ENCODE assay signal across 10 cellular contexts in genomic region chr17:35314415-35315216, GRCh38. TPM values are rescaled to one million over a fixed set of nuclear protein-coding genes. Genes with fewer than 3 reads are reported as not detected.
DNase-seq lines count a peak whose midpoint lies in the region; ATAC-seq lines count a peak whose summit lies in the region.
"Had no signal": no experiment of that assay in that cellular context is flagged by ENCODE, and none has a peak within 500 bp of the region (broad histone marks: within the 10 kb centered on the region; RNA-seq: fewer than 3 reads in every experiment).

No MANE protein-coding gene starts in this region.

- POLR2A ChIA-PET in activated CD8-positive, alpha-beta T cell treated with anti-CD3 and anti-CD28 coated beads, Interleukin-2, amount 10 ng/mL, durations not matched to agents 7 days and 5 days (lab: Charles Lee) = interaction anchor here (1.2 to 2.7 kb wide), 3 partner anchors 59 to 223 kb away, joined by 3 to 31 read pairs (median 8); partner anchors contain the start of genes SLFN11, SLFN12L and SLFN5

- H3K9me3 Mint-ChIP-seq in activated CD4-positive, alpha-beta T cell treated with anti-CD3 and anti-CD28 coated beads, Interleukin-2, amount 10 ng/mL, durations not matched to agents 24 days and 14 days = peaks cover 5% of the 10 kb centered on the region
- peaks cover 4% of the 10 kb centered on the region for H3K9me3 Mint-ChIP-seq in activated CD8-positive, alpha-beta T cell treated with anti-CD3 and anti-CD28 coated beads, Interleukin-2, amount 10 ng/mL, durations not matched to agents 7 days and 5 days (ENCODE audit: insufficient read depth)
- no peaks in the 10 kb centered on the region for H3K9me3 Mint-ChIP-seq in immature natural killer cell
- peaks cover 1 to 4% of the 10 kb centered on the region in 2 donors for H3K9me3 Mint-ChIP-seq in stimulated activated naive CD8-positive, alpha-beta T cell treated with anti-CD3 and anti-CD28 coated beads, Interleukin-15, amount 100 ng/mL, for 72 hours

- no peak for ATAC-seq in activated CD8-positive, alpha-beta T cell treated with anti-CD3 and anti-CD28 coated beads, Interleukin-2, amount 10 ng/mL, durations not matched to agents 7 days and 5 days
- ATAC-seq in stimulated activated naive CD8-positive, alpha-beta T cell treated with anti-CD3 and anti-CD28 coated beads, Interleukin-15, amount 100 ng/mL, for 72 hours = no peak
- no peak for ATAC-seq in GM18520 (IDR thresholded peaks at IDR 0.05; ENCODE audit: unreplicated experiment)
- ATAC-seq in HG03354 (IDR thresholded peaks at IDR 0.05; ENCODE audit: poor library complexity, severe bottlenecking, unreplicated experiment) = no peak

- intact Hi-C loops in activated CD4-positive, alpha-beta T cell treated with anti-CD3 and anti-CD28 coated beads, Interleukin-2, amount 10 ng/mL, durations not matched to agents 24 days and 14 days (cut with micrococcal nuclease) = loop anchor here (5.0 kb wide), 1 partner anchor 142 kb away; no protein-coding TSS in a partner anchor

- CTCF ChIA-PET in activated CD8-positive, alpha-beta T cell treated with anti-CD3 and anti-CD28 coated beads, Interleukin-2, amount 10 ng/mL, durations not matched to agents 7 days and 5 days (lab: Charles Lee) = interaction anchor here (1.6 to 5.1 kb wide), 7 partner anchors 16 to 224 kb away, joined by 5 to 96 read pairs (median 19); partner anchors contain the start of genes SLFN11 and SLFN12L

- peaks cover 39% of the 10 kb centered on the region for H3K4me1 Mint-ChIP-seq in activated CD4-positive, alpha-beta T cell treated with anti-CD3 and anti-CD28 coated beads, Interleukin-2, amount 10 ng/mL, durations not matched to agents 24 days and 14 days
- peaks cover 27% of the 10 kb centered on the region for H3K4me1 Mint-ChIP-seq in activated CD8-positive, alpha-beta T cell treated with anti-CD3 and anti-CD28 coated beads, Interleukin-2, amount 10 ng/mL, durations not matched to agents 7 days and 5 days (ENCODE audit: low read depth)
- peaks cover 49 to 70% of the 10 kb centered on the region in 2 donors for H3K4me1 Mint-ChIP-seq in immature natural killer cell
- peaks cover 40% of the 10 kb centered on the region for H3K4me1 Mint-ChIP-seq in stimulated activated naive CD8-positive, alpha-beta T cell treated with anti-CD3 and anti-CD28 coated beads, Interleukin-15, amount 100 ng/mL, for 72 hours

- H3K27ac Mint-ChIP-seq in activated CD4-positive, alpha-beta T cell treated with anti-CD3 and anti-CD28 coated beads, Interleukin-2, amount 10 ng/mL, durations not matched to agents 24 days and 14 days = peak overlapping the region; percentile 2
- peak overlapping the region; percentile 90 for H3K27ac Mint-ChIP-seq in activated CD8-positive, alpha-beta T cell treated with anti-CD3 and anti-CD28 coated beads, Interleukin-2, amount 10 ng/mL, durations not matched to agents 7 days and 5 days
- H3K27ac Mint-ChIP-seq in immature natural killer cell = peak overlapping the region; percentile 94 to 99 (median 98)
- H3K27ac Mint-ChIP-seq in stimulated activated naive CD8-positive, alpha-beta T cell treated with anti-CD3 and anti-CD28 coated beads, Interleukin-15, amount 100 ng/mL, for 72 hours = peak overlapping the region in 1 of 2 donors; percentile 79
- H3K27ac Mint-ChIP-seq: brain had no signal

- no peak for DNase-seq in activated CD4-positive, alpha-beta T cell treated with anti-CD3 and anti-CD28 coated beads, Interleukin-2, amount 10 ng/mL, durations not matched to agents 24 days and 14 days
- no peak for DNase-seq in activated CD4-positive, alpha-beta T cell treated with anti-CD3 and anti-CD28 coated beads for 1 hour
- no peak for DNase-seq in activated CD8-positive, alpha-beta T cell treated with anti-CD3 and anti-CD28 coated beads, Interleukin-2, amount 10 ng/mL, durations not matched to agents 7 days and 5 days
- DNase-seq in immature natural killer cell (no peak), NCI-H146 (lab: John Stamatoyannopoulos, UW) (no peak)
- DNase-seq in stimulated activated naive CD8-positive, alpha-beta T cell treated with anti-CD3 and anti-CD28 coated beads, Interleukin-15, amount 100 ng/mL, for 72 hours = no peak
- DNase-seq: NCI-H510A had no signal

- peak overlapping the region; percentile 85 for H3K4me3 Mint-ChIP-seq in activated CD4-positive, alpha-beta T cell treated with anti-CD3 and anti-CD28 coated beads, Interleukin-2, amount 10 ng/mL, durations not matched to agents 24 days and 14 days
- H3K4me3 Mint-ChIP-seq in activated CD8-positive, alpha-beta T cell treated with anti-CD3 and anti-CD28 coated beads, Interleukin-2, amount 10 ng/mL, durations not matched to agents 7 days and 5 days = peak overlapping the region; percentile 89
- peak overlapping the region; percentile 94 to 98 (median 97) for H3K4me3 Mint-ChIP-seq in immature natural killer cell
- H3K4me3 Mint-ChIP-seq in stimulated activated naive CD8-positive, alpha-beta T cell treated with anti-CD3 and anti-CD28 coated beads, Interleukin-15, amount 100 ng/mL, for 72 hours = peak overlapping the region; percentile 97 to 98
- H3K4me3 Mint-ChIP-seq: brain had no signal

- peaks cover 2% of the 10 kb centered on the region for H3K36me3 Mint-ChIP-seq in activated CD4-positive, alpha-beta T cell treated with anti-CD3 and anti-CD28 coated beads, Interleukin-2, amount 10 ng/mL, durations not matched to agents 24 days and 14 days (ENCODE audit: low read depth)
- peaks cover 2% of the 10 kb centered on the region for H3K36me3 Mint-ChIP-seq in activated CD8-positive, alpha-beta T cell treated with anti-CD3 and anti-CD28 coated beads, Interleukin-2, amount 10 ng/mL, durations not matched to agents 7 days and 5 days (ENCODE audit: low read depth)
- peaks cover 0 to 5% (median 0%) of the 10 kb centered on the region in 3 donors for H3K36me3 Mint-ChIP-seq in immature natural killer cell
- H3K36me3 Mint-ChIP-seq: brain had no signal

- H3K27me3 Mint-ChIP-seq in activated CD4-positive, alpha-beta T cell treated with anti-CD3 and anti-CD28 coated beads, Interleukin-2, amount 10 ng/mL, durations not matched to agents 24 days and 14 days = peaks cover 2% of the 10 kb centered on the region
- no peaks in the 10 kb centered on the region for H3K27me3 Mint-ChIP-seq in activated CD8-positive, alpha-beta T cell treated with anti-CD3 and anti-CD28 coated beads, Interleukin-2, amount 10 ng/mL, durations not matched to agents 7 days and 5 days (ENCODE audit: low read depth)
- H3K27me3 Mint-ChIP-seq in immature natural killer cell (ENCODE audit: low read depth in 3 of 3) = peaks cover 0 to 4% (median 0%) of the 10 kb centered on the region in 3 donors
- H3K27me3 Mint-ChIP-seq in stimulated activated naive CD8-positive, alpha-beta T cell treated with anti-CD3 and anti-CD28 coated beads, Interleukin-15, amount 100 ng/mL, for 72 hours = no peaks in the 10 kb centered on the region

RNA-seq across cellular contexts. Expression of gene SLFN11, which starts 58.8 kb away (rescaled TPM):
- total RNA-seq in activated CD4-positive, alpha-beta T cell treated with anti-CD3 and anti-CD28 coated beads, Interleukin-2, amount 10 ng/mL, durations not matched to agents 24 days and 14 days = 72.3 and 73.6 TPM in 2 replicates
- total RNA-seq in activated CD8-positive, alpha-beta T cell treated with anti-CD3 and anti-CD28 coated beads, Interleukin-2, amount 10 ng/mL, durations not matched to agents 7 days and 5 days = 10 to 100 TPM; 40.0 to 50.1 TPM
- polyA plus RNA-seq in immature natural killer cell = 10 to 100 TPM in 1 of 3 donors, 1 to 10 TPM in 2; 1.8 to 12.6 (median 7.0) TPM
